In the genomic region with DNA sequence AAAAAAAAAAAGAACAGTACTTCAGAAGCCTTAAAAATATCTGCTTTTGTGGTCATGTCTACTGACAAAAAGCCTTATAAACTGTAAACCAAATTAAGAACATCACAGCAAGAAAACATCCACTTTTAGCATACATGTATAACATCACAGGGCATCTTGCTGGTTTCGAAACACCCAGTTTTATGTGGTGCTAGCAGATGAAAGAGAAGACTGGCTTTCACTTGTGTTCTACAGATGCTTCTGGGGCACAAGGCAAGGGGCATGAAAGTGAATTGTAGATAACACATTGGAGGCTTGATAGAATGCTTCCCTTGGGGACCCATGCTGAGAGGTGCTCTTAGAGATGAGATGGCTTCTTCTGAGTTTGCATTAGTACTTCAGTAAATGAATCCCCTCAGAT, we compare ENCODE assay signal across 23 cellular contexts.
"Had no signal": no experiment of that assay in that cellular context is flagged by ENCODE, and none has a peak within 500 bp of the region (broad histone marks: within the 10 kb centered on the region; RNA-seq: fewer than 3 reads in every experiment).

No MANE protein-coding gene starts in this region.

- H3K27ac ChIP-seq: hepatocyte, left ventricle myocardium inferior, ovary, right atrium auricular region, right lobe of liver, stomach, testis, thyroid gland, upper lobe of right lung had no signal

- H3K79me2 ChIP-seq: hepatocyte had no signal

- H3K9me3 ChIP-seq: left ventricle myocardium inferior, mucosa of descending colon, ovary, right atrium auricular region, right lobe of liver, stomach, testis, thyroid gland, upper lobe of right lung had no signal

- H3K4me1 ChIP-seq: left ventricle myocardium inferior, right atrium auricular region, right lobe of liver, stomach, testis, upper lobe of right lung had no signal

- H3K36me3 Mint-ChIP-seq: naive thymus-derived CD4-positive, alpha-beta T cell; natural killer cell treated with Interleukin-12 subunit alpha and Interleukin-12 subunit beta and Interleukin-15 and Interleukin-18, amount 100 ng/mL, for 72 hours; stimulated activated naive B cell treated with anti-CD40 and anti-IgM and Interleukin-4, amounts not matched to agents 10 μg/mL and 1 μg/mL and 100 μg/mL, for 72 hours had no signal

- H3K9me3 Mint-ChIP-seq: stimulated activated naive B cell treated with anti-CD40 and anti-IgM and Interleukin-4, amounts not matched to agents 10 μg/mL and 1 μg/mL and 100 μg/mL, for 72 hours had no signal

- ATAC-seq: mucosa of descending colon; naive thymus-derived CD4-positive, alpha-beta T cell; natural killer cell treated with Interleukin-12 subunit alpha and Interleukin-12 subunit beta and Interleukin-15 and Interleukin-18, amount 100 ng/mL, for 72 hours; right lobe of liver; stimulated activated naive B cell treated with anti-CD40 and anti-IgM and Interleukin-4, amounts not matched to agents 10 μg/mL and 1 μg/mL and 100 μg/mL, for 72 hours; stimulated activated naive CD8-positive, alpha-beta T cell treated with anti-CD3 and anti-CD28 coated beads, Interleukin-15, Interleukin-2, amounts not matched to agents 100 U/mL and 50 U/mL, for 24 hours; upper lobe of right lung had no signal

- H3K27me3 Mint-ChIP-seq: progenitor cell of endocrine pancreas had no signal

- H3K27ac Mint-ChIP-seq: naive thymus-derived CD4-positive, alpha-beta T cell; natural killer cell treated with Interleukin-12 subunit alpha and Interleukin-12 subunit beta and Interleukin-15 and Interleukin-18, amount 100 ng/mL, for 72 hours; progenitor cell of endocrine pancreas; stimulated activated naive B cell treated with anti-CD40 and anti-IgM and Interleukin-4, amounts not matched to agents 10 μg/mL and 1 μg/mL and 100 μg/mL, for 72 hours had no signal

- DNase-seq: islet precursor cell; left ventricle myocardium inferior; midbrain; mucosa of descending colon; naive thymus-derived CD4-positive, alpha-beta T cell; ovary; right lobe of liver; stimulated activated CD4-positive, alpha-beta T cell treated with anti-CD3 and anti-CD28 coated beads, Interleukin-12 subunit alpha, Interleukin-12 subunit beta, amount 100 ng/mL, for 4 hours; stimulated activated CD4-positive, alpha-beta T cell treated with anti-CD3 and anti-CD28 coated beads, Interleukin-15, amount 100 ng/mL, for 24 hours; stimulated activated CD4-positive, alpha-beta T cell treated with anti-CD3 and anti-CD28 coated beads, Interleukin-2, amount 100 ng/mL, for 24 hours; stimulated activated CD4-positive, alpha-beta T cell treated with anti-CD3 and anti-CD28 coated beads, Interleukin-4, amount 100 ng/mL, for 1 hour; stimulated activated naive B cell treated with anti-CD40 and anti-IgM and Interleukin-4, amounts not matched to agents 10 μg/mL and 1 μg/mL and 100 μg/mL, for 72 hours; stimulated activated naive CD8-positive, alpha-beta T cell treated with anti-CD3 and anti-CD28 coated beads, Interleukin-15, Interleukin-2, amounts not matched to agents 100 U/mL and 50 U/mL, for 24 hours; stomach; testis; thyroid gland; trophoblast cell; upper lobe of right lung had no signal

- H3K4me3 ChIP-seq: hepatocyte, left ventricle myocardium inferior, lung, mucosa of descending colon, ovary, right atrium auricular region, right lobe of liver, stomach, testis, thyroid gland, upper lobe of right lung had no signal

- H2AFZ ChIP-seq: hepatocyte had no signal

- H3K36me3 ChIP-seq: left ventricle myocardium inferior, ovary, right atrium auricular region, right lobe of liver, stomach, thyroid gland, upper lobe of right lung had no signal

- H3K4me2 ChIP-seq: hepatocyte had no signal

- H3K27me3 ChIP-seq: hepatocyte, ovary, right atrium auricular region, right lobe of liver, stomach, testis, thyroid gland, upper lobe of right lung had no signal

- H3K4me3 Mint-ChIP-seq: naive thymus-derived CD4-positive, alpha-beta T cell; natural killer cell treated with Interleukin-12 subunit alpha and Interleukin-12 subunit beta and Interleukin-15 and Interleukin-18, amount 100 ng/mL, for 72 hours; stimulated activated naive B cell treated with anti-CD40 and anti-IgM and Interleukin-4, amounts not matched to agents 10 μg/mL and 1 μg/mL and 100 μg/mL, for 72 hours had no signal
